Comparison of ENCODE assay signal across 2 cellular contexts in the genomic region with DNA sequence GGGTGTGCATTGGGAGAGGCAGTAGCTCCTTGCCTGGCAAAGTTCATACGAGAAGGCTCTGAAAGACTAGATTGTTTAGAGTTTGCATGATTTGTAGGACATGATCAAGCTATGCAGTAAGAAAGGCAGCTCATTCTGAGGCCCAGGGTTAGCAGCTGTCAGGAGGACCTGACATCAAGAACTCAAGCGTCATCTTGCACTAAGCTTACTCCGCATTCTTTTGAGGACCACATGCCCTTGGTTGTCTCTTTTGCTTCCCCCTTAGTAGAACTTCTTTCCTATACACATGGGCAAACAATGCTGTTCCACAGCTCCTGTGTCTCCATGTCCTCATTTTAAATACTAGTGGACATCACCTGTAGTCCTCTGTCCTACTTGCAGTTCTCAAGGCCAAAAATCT.
TF ChIP-seq lines count a peak whose summit lies in the region.

No MANE protein-coding gene starts in this region.

TF ChIP-seq in GM23338, 12 proteins besides CTCF, POLR2A, EP300 and RAD21 (continued from another document):
- no peak for TF ChIP-seq REST (IDR thresholded peaks at IDR 0.05; ENCODE audit: unreplicated experiment)

TF ChIP-seq in endothelial cell of umbilical vein, 7 proteins besides CTCF, POLR2A, EP300 and RAD21 (continued from another document):
- TF ChIP-seq JUN (IDR thresholded peaks at IDR 0.05; ENCODE audit: borderline replicate concordance, insufficient read depth, insufficient read length, low read depth), result no peak
- no peak for TF ChIP-seq FOS (IDR thresholded peaks at IDR 0.05; ENCODE audit: borderline replicate concordance, insufficient read depth, low read length)
- no peak for TF ChIP-seq EZH2 (IDR thresholded peaks at IDR 0.05; ENCODE audit: borderline replicate concordance, low read depth, low read length, severe bottlenecking)
- no peak for TF ChIP-seq GATA2 (IDR thresholded peaks at IDR 0.05; ENCODE audit: insufficient read depth, insufficient read length, low read depth, low read length)
